Comparison of ENCODE assay signal across 18 cellular contexts in the genomic region with DNA sequence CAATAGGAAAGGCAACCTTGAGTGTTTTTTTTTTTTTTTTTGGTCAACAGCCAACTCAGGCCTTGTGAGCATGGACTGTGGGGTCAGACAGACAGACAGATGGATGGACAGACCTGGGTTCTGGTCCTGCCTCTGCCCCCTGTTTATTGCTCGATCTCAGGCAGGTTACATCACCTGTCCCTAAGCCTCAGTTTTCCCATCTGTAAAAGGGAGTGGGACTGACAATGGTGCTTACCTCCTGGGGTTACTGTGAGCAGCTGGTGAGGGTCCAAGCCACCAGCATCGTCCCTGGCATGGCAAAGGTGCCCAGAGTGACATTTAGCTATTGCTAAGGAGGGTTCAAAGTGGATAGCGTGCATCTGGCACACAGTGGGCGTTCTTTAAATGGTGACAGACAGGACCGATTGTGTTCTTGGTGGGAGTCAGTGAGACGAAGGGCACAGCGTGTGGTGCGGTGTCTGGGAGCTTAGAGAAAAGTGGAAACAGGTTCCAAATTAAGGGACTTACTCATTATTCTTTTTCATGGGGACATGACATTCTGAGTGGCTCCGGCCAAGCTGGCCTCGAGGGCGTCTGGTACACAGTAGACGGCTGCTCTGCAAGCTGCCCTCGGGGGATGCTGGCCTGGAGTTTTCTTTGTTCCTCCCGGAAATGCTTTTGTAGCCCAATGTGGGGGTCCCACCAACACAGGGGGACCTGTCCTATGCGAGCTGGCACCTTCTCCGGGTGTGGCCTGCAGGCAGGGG.
"Had no signal": no experiment of that assay in that cellular context is flagged by ENCODE, and none has a peak within 500 bp of the region (broad histone marks: within the 10 kb centered on the region; RNA-seq: fewer than 3 reads in every experiment).

No MANE protein-coding gene starts in this region.

- H3K4me1 Mint-ChIP-seq: activated CD4-positive, alpha-beta T cell treated with anti-CD3 and anti-CD28 coated beads, Interleukin-2, amount 10 ng/mL, durations not matched to agents 7 days and 5 days; activated naive CD8-positive, alpha-beta T cell treated with anti-CD3 and anti-CD28 coated beads, Interleukin-2, amount 50 U/mL, for 24 hours; natural killer cell had no signal

- H3K27ac Mint-ChIP-seq: activated CD8-positive, alpha-beta T cell treated with anti-CD3 and anti-CD28 coated beads, Interleukin-2, amount 10 ng/mL, durations not matched to agents 7 days and 5 days; activated naive CD4-positive, alpha-beta T cell treated with anti-CD3 and anti-CD28 coated beads for 36 hours; activated naive CD8-positive, alpha-beta T cell treated with anti-CD3 and anti-CD28 coated beads, Interleukin-2, amount 50 U/mL, for 24 hours; activated T-cell treated with anti-CD3 and anti-CD28 coated beads, Interleukin-2, amount 50 U/mL, for 24 hours; activated T-helper 2 cell treated with anti-CD3 and anti-CD28 coated beads, Interferon-gamma antibody, Interleukin-2, Interleukin-4, amounts not matched to agents 10 μg/mL and 5 μg/mL and 100 μg/mL, durations not matched to agents 14 hours and 24 hours and 36 hours; natural killer cell had no signal

- H3K9me3 ChIP-seq: gastrocnemius medialis, heart left ventricle, transverse colon had no signal

- H3K4me3 Mint-ChIP-seq: activated CD4-positive, alpha-beta T cell treated with anti-CD3 and anti-CD28 coated beads, Interleukin-2, amount 10 ng/mL, durations not matched to agents 7 days and 5 days; activated CD8-positive, alpha-beta T cell treated with anti-CD3 and anti-CD28 coated beads, Interleukin-2, amount 10 ng/mL, durations not matched to agents 7 days and 5 days; activated naive CD4-positive, alpha-beta T cell treated with anti-CD3 and anti-CD28 coated beads for 36 hours; activated naive CD8-positive, alpha-beta T cell treated with anti-CD3 and anti-CD28 coated beads, Interleukin-2, amount 50 U/mL, for 24 hours; activated T-cell treated with anti-CD3 and anti-CD28 coated beads, Interleukin-2, amount 50 U/mL, for 24 hours; natural killer cell had no signal

- H3K36me3 Mint-ChIP-seq: natural killer cell had no signal

- H3K27me3 ChIP-seq: gastrocnemius medialis, heart left ventricle, transverse colon had no signal

- H3K36me3 ChIP-seq: gastrocnemius medialis, heart left ventricle, transverse colon had no signal

- H3K4me3 ChIP-seq: gastrocnemius medialis, heart left ventricle, transverse colon had no signal

- H3K4me1 ChIP-seq: transverse colon had no signal

- H3K27ac ChIP-seq: gastrocnemius medialis, heart left ventricle, transverse colon had no signal

- DNase-seq: activated CD4-positive, alpha-beta T cell treated with anti-CD3 and anti-CD28 coated beads, Interleukin-2, amount 10 ng/mL, durations not matched to agents 7 days and 5 days; activated CD8-positive, alpha-beta T cell treated with anti-CD3 and anti-CD28 coated beads, Interleukin-2, amount 10 ng/mL, durations not matched to agents 7 days and 5 days; activated naive CD4-positive, alpha-beta T cell treated with anti-CD3 and anti-CD28 coated beads for 36 hours; activated naive CD8-positive, alpha-beta T cell treated with anti-CD3 and anti-CD28 coated beads, Interleukin-2, amount 50 U/mL, for 24 hours; activated T-cell treated with anti-CD3 and anti-CD28 coated beads, Interleukin-2, amount 50 U/mL, for 24 hours; cerebellar nuclear complex; cortex of kidney; gastrocnemius medialis; heart left ventricle; mesendoderm; natural killer cell; occipital lobe; posterior cingulate gyrus; stimulated activated CD4-positive, alpha-beta T cell treated with anti-CD3 and anti-CD28 coated beads, Interleukin-2, amount 100 ng/mL, for 24 hours; stimulated activated naive CD8-positive, alpha-beta T cell treated with anti-CD3 and anti-CD28 coated beads, Interleukin-15, Interleukin-2, amounts not matched to agents 100 U/mL and 50 U/mL, for 24 hours; T1000; transverse colon had no signal

- H3K27me3 Mint-ChIP-seq: activated CD4-positive, alpha-beta T cell treated with anti-CD3 and anti-CD28 coated beads, Interleukin-2, amount 10 ng/mL, durations not matched to agents 7 days and 5 days; activated naive CD8-positive, alpha-beta T cell treated with anti-CD3 and anti-CD28 coated beads, Interleukin-2, amount 50 U/mL, for 24 hours; activated T-cell treated with anti-CD3 and anti-CD28 coated beads, Interleukin-2, amount 50 U/mL, for 24 hours had no signal

- H3K9me3 Mint-ChIP-seq: activated CD4-positive, alpha-beta T cell treated with anti-CD3 and anti-CD28 coated beads, Interleukin-2, amount 10 ng/mL, durations not matched to agents 7 days and 5 days; activated naive CD4-positive, alpha-beta T cell treated with anti-CD3 and anti-CD28 coated beads for 36 hours; activated naive CD8-positive, alpha-beta T cell treated with anti-CD3 and anti-CD28 coated beads, Interleukin-2, amount 50 U/mL, for 24 hours; activated T-cell treated with anti-CD3 and anti-CD28 coated beads, Interleukin-2, amount 50 U/mL, for 24 hours; activated T-helper 2 cell treated with anti-CD3 and anti-CD28 coated beads, Interferon-gamma antibody, Interleukin-2, Interleukin-4, amounts not matched to agents 10 μg/mL and 5 μg/mL and 100 μg/mL, durations not matched to agents 14 hours and 24 hours and 36 hours; natural killer cell had no signal
